8 cellular contexts compared by ENCODE assay signal in the genomic region with DNA sequence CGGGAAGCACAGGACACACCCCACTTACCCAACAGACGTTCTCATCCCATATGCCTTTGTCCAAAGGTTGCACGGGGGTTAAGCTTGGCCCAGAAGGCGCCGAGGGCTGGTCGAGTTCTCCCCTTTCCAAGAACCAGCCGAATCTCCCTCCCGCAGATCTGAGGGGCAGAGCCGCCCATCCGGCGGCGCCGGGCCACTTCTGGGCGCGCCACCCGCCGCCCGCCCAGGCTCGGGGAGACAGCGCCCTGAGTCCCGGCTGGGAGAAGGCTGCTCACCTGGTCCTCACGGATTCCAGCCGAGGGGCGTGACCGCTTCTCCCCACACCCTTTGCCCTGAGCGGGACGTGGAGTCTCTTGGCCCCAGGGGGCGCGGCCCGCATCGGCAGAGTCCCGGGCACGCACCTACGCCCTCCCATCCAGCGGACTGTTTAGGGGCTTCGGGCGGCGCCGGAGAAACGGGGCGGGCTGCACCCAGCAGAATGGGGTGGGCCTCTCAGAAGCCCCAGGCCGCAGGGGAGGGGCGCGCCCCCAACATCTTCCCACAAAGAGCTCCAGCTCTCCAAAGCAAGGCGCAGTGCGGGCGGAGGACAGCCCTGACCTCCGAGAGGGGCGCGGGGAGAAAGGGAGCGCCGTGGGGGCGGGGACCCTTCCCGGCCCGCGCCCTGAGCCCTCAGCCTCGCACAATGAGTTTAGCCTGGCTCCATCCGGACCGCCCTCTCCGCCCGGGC. TPM values are rescaled to one million over a fixed set of nuclear protein-coding genes. Genes with fewer than 3 reads are reported as not detected.
DNase-seq lines count a peak whose midpoint lies in the region; ATAC-seq and TF ChIP-seq lines count a peak whose summit lies in the region.

No MANE protein-coding gene starts in this region.

- H3K9me3 Mint-ChIP-seq in memory B cell, result no peaks in the 10 kb centered on the region

- H3K27ac ChIP-seq in RWPE1 (peak overlapping the region; percentile 88), colonic mucosa (no peak overlapping the region), upper lobe of left lung (peak overlapping the region in 3 of 4 donors; percentile 62 to 83 (median 67))

- no peak for TF ChIP-seq POLR2A in upper lobe of left lung (IDR thresholded peaks at IDR 0.05)

- peak; percentile 37 for DNase-seq in stimulated activated CD4-positive, alpha-beta T cell treated with anti-CD3 and anti-CD28 coated beads, Interleukin-15, amount 100 ng/mL, for 24 hours
- no peak for DNase-seq in stimulated activated CD4-positive, alpha-beta T cell treated with anti-CD3 and anti-CD28 coated beads, Interleukin-1b, Interleukin-23, amount 100 ng/mL, for 48 hours
- peak; percentile 30 for DNase-seq in RWPE1 (ENCODE audit: low spot score)
- DNase-seq in colonic mucosa, result peak; percentile 64
- DNase-seq in memory B cell (ENCODE audit: low spot score in 2 of 2), result peak; percentile 12 to 32
- DNase-seq in upper lobe of left lung, result peak; percentile 26 to 84
- DNase-seq in DMS114 treated with DMSO at 0.1 percent for 48 hours (lab: John Stamatoyannopoulos, UW; ENCODE audit: unreplicated experiment), result no peak

- H3K4me3 ChIP-seq in colonic mucosa (peak overlapping the region; percentile 58), upper lobe of left lung (peak overlapping the region; percentile 15 to 94 (median 85))

- peaks cover 8% of the 10 kb centered on the region for H3K4me1 Mint-ChIP-seq in memory B cell

- ATAC-seq in memory B cell (ENCODE audit: low read depth) (peak; percentile 39), upper lobe of left lung (ENCODE audit: low FRiP score in 2 of 2) (peak; percentile 45 to 64), HG03432 (IDR thresholded peaks at IDR 0.05; ENCODE audit: unreplicated experiment) (no peak)

- H3K27me3 ChIP-seq in colonic mucosa (no peaks in the 10 kb centered on the region), upper lobe of left lung (peaks cover 0 to 11% (median 0%) of the 10 kb centered on the region in 4 donors)

- peak overlapping the region; percentile 79 for H3K4me3 Mint-ChIP-seq in memory B cell

- CTCF ChIA-PET in RWPE1 (lab: Yijun Ruan, JAX), result interaction anchor here (0.5 to 1.3 kb wide), 4 partner anchors 9 to 331 kb away, joined by 3 to 5 read pairs (median 4); no protein-coding TSS in a partner anchor

- 0 to 1% methylated on average over 5 to 45 of the region's 61 CpGs for WGBS in upper lobe of left lung, 2 donors

- H3K4me1 ChIP-seq in colonic mucosa (peaks cover 6% of the 10 kb centered on the region), upper lobe of left lung (peaks cover 10 to 30% (median 18%) of the 10 kb centered on the region in 4 donors)

- no peak for TF ChIP-seq CTCF in RWPE1 (conservative IDR thresholded peaks at IDR 0.05; ENCODE audit: low read depth)
- no peak for TF ChIP-seq CTCF in colonic mucosa (IDR thresholded peaks at IDR 0.05)
- no peak for TF ChIP-seq CTCF in upper lobe of left lung (IDR thresholded peaks at IDR 0.05)

- POLR2A ChIA-PET in RWPE1 (lab: Yijun Ruan, JAX; ENCODE audit: low non-redundant PET), result no interaction called here

- peaks cover 12% of the 10 kb centered on the region for H3K27me3 Mint-ChIP-seq in memory B cell

- H3K27ac Mint-ChIP-seq in memory B cell, result no peak overlapping the region

- intact Hi-C loops in colonic mucosa (cut with DNase I), result loop anchor here (5.0 kb wide), 1 partner anchor 44 kb away; no protein-coding TSS in a partner anchor

- peaks cover 3% of the 10 kb centered on the region for H3K36me3 Mint-ChIP-seq in memory B cell

- no peaks in the 10 kb centered on the region for H3K36me3 ChIP-seq in colonic mucosa
- no peaks in the 10 kb centered on the region for H3K36me3 ChIP-seq in upper lobe of left lung

- TF ChIP-seq EP300 in upper lobe of left lung (IDR thresholded peaks at IDR 0.05), result no peak

- peak overlapping the region; percentile 57 for H3K9ac ChIP-seq in colonic mucosa (ENCODE audit: low read depth in 2 of 2, low read length in 2 of 2)

- H3K9me3 ChIP-seq in colonic mucosa (no peaks in the 10 kb centered on the region), upper lobe of left lung (no peaks in the 10 kb centered on the region)

RNA-seq across cellular contexts. Expression of gene GPR161, which starts 0.6 kb away (rescaled TPM):
- 1 to 10 TPM; 2.5 to 3.2 TPM for total RNA-seq in colonic mucosa
- 10 to 100 TPM in 3 of 6 donors, 1 to 10 TPM in 3; 1.0 to 13.6 (median 8.5) TPM for total RNA-seq in upper lobe of left lung

RNA-seq across cellular contexts. Expression of gene TIPRL, which starts 42.6 kb away (rescaled TPM):
- total RNA-seq in colonic mucosa, result 10 to 100 TPM; 34.6 to 37.2 TPM
- 10 to 100 TPM in 4 of 6 donors, 1 to 10 TPM in 2; 7.2 to 26.1 (median 18.4) TPM for total RNA-seq in upper lobe of left lung

Comparison
In these comparisons a context has a peak if more than half of its experiments do, and no peak if none do; other contexts are left out.
1. DNase-seq: peak in stimulated activated CD4-positive, alpha-beta T cell treated with anti-CD3 and anti-CD28 coated beads, Interleukin-15, amount 100 ng/mL, for 24 hours (single experiment), RWPE1 (single experiment), colonic mucosa (single experiment), memory B cell (2 of 2) and upper lobe of left lung (2 of 2); none in stimulated activated CD4-positive, alpha-beta T cell treated with anti-CD3 and anti-CD28 coated beads, Interleukin-1b, Interleukin-23, amount 100 ng/mL, for 48 hours (single experiment) and DMS114 treated with DMSO at 0.1 percent for 48 hours (single experiment).